ENCODE assay signal across 8 cellular contexts in genomic region chr1:206633708-206634121, GRCh38. TPM values are rescaled to one million over a fixed set of nuclear protein-coding genes. Genes with fewer than 3 reads are reported as not detected.
DNase-seq lines count a peak whose midpoint lies in the region; ATAC-seq and TF ChIP-seq lines count a peak whose summit lies in the region.

No MANE protein-coding gene starts in this region.

- H3K36me3 Mint-ChIP-seq in H9 (ENCODE audit: insufficient read depth in 1 of 3, low read depth in 3 of 3) = no peaks in the 10 kb centered on the region

- no peak overlapping the region; a peak in 1 of 7 replicates for H3K27ac Mint-ChIP-seq in H9

- H3T11ph ChIP-seq in H9 (ENCODE audit: low read length) = no peak overlapping the region

- H3K9ac ChIP-seq in fibroblast of lung (ENCODE audit: insufficient read depth, low read length) (no peak overlapping the region), H9 (ENCODE audit: extremely low read depth, insufficient read length, low read length) (no peak overlapping the region)

- DNase-seq in COLO829 (ENCODE audit: low spot score) (peak; percentile 57), RWPE2 (ENCODE audit: low spot score) (no peak), fibroblast of lung (ENCODE audit: low read depth in 2 of 2) (peak; percentile 92 to 94), ovary (peak in 3 of 5 donors; percentile 15 to 59 (median 22)), epidermal melanocyte (ENCODE audit: insufficient read length, low spot score) (no peak), H9 (no peak)

- H3K14ac ChIP-seq in H9 (ENCODE audit: insufficient read depth, low read length) = no peak overlapping the region

- H3K23me2 ChIP-seq in H9 (ENCODE audit: insufficient read length, low read depth, low read length, poor library complexity, severe bottlenecking) = peaks cover 14% of the 10 kb centered on the region

- no peak overlapping the region for H2BK12ac ChIP-seq in H9 (ENCODE audit: insufficient read length, low read depth, low read length)

- H3K4me2 ChIP-seq in fibroblast of lung (ENCODE audit: extremely low read depth, insufficient read depth, low read length) (peak overlapping the region; percentile 42), H9 (ENCODE audit: insufficient read depth, insufficient read length, low read length) (no peak overlapping the region)

- TF ChIP-seq EP300 in ovary (IDR thresholded peaks at IDR 0.05) = peak; percentile 34

- peaks cover 27 to 30% of the 10 kb centered on the region in 2 experiments for H3K4me1 Mint-ChIP-seq in H9

- no peak overlapping the region for H4K5ac ChIP-seq in H9 (ENCODE audit: insufficient read length, low read depth, low read length)

- no peak overlapping the region for H2BK120ac ChIP-seq in H9 (ENCODE audit: low read depth, low read length, poor library complexity, severe bottlenecking)

- H4K20me1 ChIP-seq in fibroblast of lung (ENCODE audit: control insufficient read depth, extremely low read depth, insufficient read depth, low read length) (no peaks in the 10 kb centered on the region), H9 (ENCODE audit: control insufficient read depth, insufficient read depth, insufficient read length) (no peaks in the 10 kb centered on the region)

- peak overlapping the region; percentile 62 for H3K27ac ChIP-seq in RWPE2 (ENCODE audit: poor library complexity, severe bottlenecking)
- H3K27ac ChIP-seq in fibroblast of lung (ENCODE audit: insufficient read depth, low read length) = peak overlapping the region; percentile 89
- H3K27ac ChIP-seq in ovary = no peak overlapping the region
- H3K27ac ChIP-seq in H9 (ENCODE audit: insufficient read length, low read depth, low read length) = no peak overlapping the region

- no peak overlapping the region for H4K91ac ChIP-seq in H9 (ENCODE audit: insufficient read length, low read depth, low read length)

- intact Hi-C loops in ovary (cut with DNase I) = loop anchor here (2.0 to 10.0 kb wide), 5 partner anchors 29 to 279 kb away; no protein-coding TSS in a partner anchor

- no peaks in the 10 kb centered on the region for H3K27me3 ChIP-seq in RWPE2 (ENCODE audit: insufficient read depth, poor library complexity, severe bottlenecking)
- H3K27me3 ChIP-seq in fibroblast of lung (ENCODE audit: control insufficient read depth, insufficient read depth, low read length) = peaks cover 1% of the 10 kb centered on the region
- no peaks in the 10 kb centered on the region for H3K27me3 ChIP-seq in ovary
- no peaks in the 10 kb centered on the region for H3K27me3 ChIP-seq in H9 (ENCODE audit: insufficient read depth, low read length)

- H3K9me3 Mint-ChIP-seq in H9 = no peaks in the 10 kb centered on the region

- no peaks in the 10 kb centered on the region for H3K9me3 ChIP-seq in RWPE2 (ENCODE audit: severe bottlenecking)
- H3K9me3 ChIP-seq in fibroblast of lung (ENCODE audit: control insufficient read depth, insufficient read depth, low read depth, low read length) = no peaks in the 10 kb centered on the region
- no peaks in the 10 kb centered on the region for H3K9me3 ChIP-seq in ovary
- no peaks in the 10 kb centered on the region for H3K9me3 ChIP-seq in H9 (ENCODE audit: control insufficient read depth, low read depth, low read length)

- TF ChIP-seq CTCF in RWPE2 (IDR thresholded peaks at IDR 0.05; ENCODE audit: poor library complexity, severe bottlenecking) (no peak), fibroblast of lung (conservative IDR thresholded peaks at IDR 0.05 in 1 of 2, IDR thresholded peaks at IDR 0.05 in 1 of 2; ENCODE audit: low read depth in 1 of 2, low read length in 2 of 2) (no peak), ovary (IDR thresholded peaks at IDR 0.05) (no peak), H9 (conservative IDR thresholded peaks at IDR 0.05) (no peak)

- H2AFZ ChIP-seq in fibroblast of lung (ENCODE audit: low read length) = peak overlapping the region; percentile 18
- H2AFZ ChIP-seq in H9 (ENCODE audit: low read length) = no peak overlapping the region

- no peak overlapping the region for H2AK5ac ChIP-seq in H9 (ENCODE audit: insufficient read length, low read length)

- no peak overlapping the region for H3K4me3 ChIP-seq in RWPE2 (ENCODE audit: severe bottlenecking)
- peak overlapping the region in 1 of 4 experiments; percentile 31 for H3K4me3 ChIP-seq in fibroblast of lung (replicated peaks in 1 of 4; ENCODE audit: control extremely low read depth in 1 of 4, insufficient read depth in 1 of 4, low read depth in 3 of 4, low read length in 4 of 4)
- no peak overlapping the region for H3K4me3 ChIP-seq in ovary

- H3K36me3 ChIP-seq in RWPE2 (ENCODE audit: low read depth) (peaks cover 4% of the 10 kb centered on the region; the same call in 1 of the 2 replicates), fibroblast of lung (ENCODE audit: control insufficient read depth, insufficient read depth, low read length) (no peaks in the 10 kb centered on the region), ovary (no peaks in the 10 kb centered on the region)

- no peak overlapping the region for H3K56ac ChIP-seq in H9 (ENCODE audit: insufficient read length, low read depth, low read length)

- no peak overlapping the region for H3K4ac ChIP-seq in H9 (ENCODE audit: low read depth, low read length)

- no peak overlapping the region for H2BK20ac ChIP-seq in H9 (ENCODE audit: low read depth, low read length, poor library complexity, severe bottlenecking)

- TF ChIP-seq POLR2A in ovary (IDR thresholded peaks at IDR 0.05) (no peak), GM18505 (IDR thresholded peaks at IDR 0.05; ENCODE audit: borderline replicate concordance, extremely low read depth, insufficient read depth, insufficient read length) (no peak)

- H4K8ac ChIP-seq in H9 (replicated peaks; ENCODE audit: insufficient read length, low read depth, low read length) = no peak overlapping the region

- H3K18ac ChIP-seq in H9 (ENCODE audit: insufficient read length, low read depth, low read length) = no peak overlapping the region

- no peak overlapping the region for H3K4me3 Mint-ChIP-seq in H9

- peaks cover 33% of the 10 kb centered on the region for H3K27me3 Mint-ChIP-seq in H9 (ENCODE audit: low read depth)

- peaks cover 24% of the 10 kb centered on the region for H3K4me1 ChIP-seq in RWPE2 (ENCODE audit: insufficient read depth, poor library complexity, severe bottlenecking)
- H3K4me1 ChIP-seq in fibroblast of lung (ENCODE audit: control insufficient read depth, extremely low read depth, insufficient read depth, low read length) = peaks cover 14% of the 10 kb centered on the region
- H3K4me1 ChIP-seq in ovary (ENCODE audit: insufficient read depth) = peaks cover 1% of the 10 kb centered on the region
- H3K4me1 ChIP-seq in H9 (ENCODE audit: insufficient read depth, low read length) = peaks cover 3% of the 10 kb centered on the region; the same call in 1 of the 2 replicates

- H2BK15ac ChIP-seq in H9 (ENCODE audit: low read depth, low read length) = no peak overlapping the region

- ATAC-seq in RWPE2 (ENCODE audit: low read depth) = peak; percentile 62
- no peak for ATAC-seq in GM18505 (IDR thresholded peaks at IDR 0.05; ENCODE audit: unreplicated experiment)
- no peak for ATAC-seq in HG03280 (IDR thresholded peaks at IDR 0.05; ENCODE audit: unreplicated experiment)

- no peak overlapping the region for H3K23ac ChIP-seq in H9 (ENCODE audit: insufficient read length, low read depth, low read length)

- H2BK5ac ChIP-seq in H9 (ENCODE audit: insufficient read length, low read length) = no peak overlapping the region

- H3K79me2 ChIP-seq in fibroblast of lung (ENCODE audit: control insufficient read depth, insufficient read depth, low read length) = peaks cover 18% of the 10 kb centered on the region
- no peaks in the 10 kb centered on the region for H3K79me2 ChIP-seq in H9 (ENCODE audit: insufficient read depth, low read length)

- 26 to 35% (median 30%) methylated on average over 9 of the region's 9 CpGs for WGBS in ovary, 3 donors
- no CpG with 5 or more reads among the region's 9 CpGs for WGBS in H9 (ENCODE audit: extremely low coverage, insufficient read length, low lambda C conversion rate)

- H3K79me1 ChIP-seq in H9 (ENCODE audit: insufficient read depth, low read depth, low read length, poor library complexity, severe bottlenecking) = no peaks in the 10 kb centered on the region

RNA-seq across cellular contexts. Expression of gene DYRK3, which starts 1.6 kb away (rescaled TPM):
- total RNA-seq in fibroblast of lung (28.5 and 38.5 TPM in 2 replicates), ovary (10 to 100 TPM in 4 of 7 donors, 1 to 10 TPM in 3; 5.5 to 15.0 (median 10.1) TPM), H9 (2021) (4.0 and 4.7 TPM in 2 replicates)
- polyA plus RNA-seq in fibroblast of lung (9.3 and 10.2 TPM in 2 replicates), ovary (10 to 100 TPM in 1 of 2 donors, 1 to 10 TPM in 1; 5.6 to 16.2 TPM)
- 10.7 and 11.2 TPM in 2 replicates for polyA plus RNA-seq in fibroblast of lung (2012)
- 5.9 and 8.1 TPM in 2 replicates for polyA minus RNA-seq in fibroblast of lung (ENCODE audit: low replicate concordance)

RNA-seq across cellular contexts. Expression of gene EIF2D, which starts 21.4 kb away (rescaled TPM):
- total RNA-seq in fibroblast of lung (50.1 and 53.0 TPM in 2 replicates), ovary (10 to 100 TPM; 46.4 to 72.8 (median 53.5) TPM), H9 (2021) (32.7 and 35.8 TPM in 2 replicates)
- polyA plus RNA-seq in fibroblast of lung (59.8 and 67.3 TPM in 2 replicates), ovary (10 to 100 TPM; 63.4 to 90.0 TPM)
- 42.5 and 47.0 TPM in 2 replicates for polyA plus RNA-seq in fibroblast of lung (2012)
- 26.5 and 45.4 TPM in 2 replicates for polyA minus RNA-seq in fibroblast of lung (ENCODE audit: low replicate concordance)

RNA-seq across cellular contexts. Expression of gene MAPKAPK2, which starts 51.0 kb away (rescaled TPM):
- total RNA-seq in fibroblast of lung (31.3 and 51.9 TPM in 2 replicates), ovary (10 to 100 TPM; 28.4 to 71.2 (median 66.2) TPM), H9 (2021) (48.0 and 50.1 TPM in 2 replicates)
- polyA plus RNA-seq in fibroblast of lung (74.4 and 85.7 TPM in 2 replicates), ovary (10 to 100 TPM; 34.5 to 64.7 TPM)
- polyA plus RNA-seq in fibroblast of lung (2012) = 65.5 and 70.1 TPM in 2 replicates
- polyA minus RNA-seq in fibroblast of lung (ENCODE audit: low replicate concordance) = 138 and 201 TPM in 2 replicates

Comparison
In these comparisons a context has a peak if more than half of its experiments do, and no peak if none do; other contexts are left out.
1. DNase-seq: peak in COLO829 (single experiment), fibroblast of lung (2 of 2) and ovary (3 of 5); none in RWPE2 (single experiment), epidermal melanocyte (single experiment) and H9 (single experiment).
2. H3K27ac ChIP-seq: peak in RWPE2 (single experiment) and fibroblast of lung (single experiment); none in ovary (0 of 2) and H9 (single experiment).